ENCODE assay signal across 22 cellular contexts in genomic region chr13:103046676-103047075, GRCh38. TPM values are rescaled to one million over a fixed set of nuclear protein-coding genes. Genes with fewer than 3 reads are reported as not detected.
"Had no signal": no experiment of that assay in that cellular context is flagged by ENCODE, and none has a peak within 500 bp of the region (broad histone marks: within the 10 kb centered on the region; RNA-seq: fewer than 3 reads in every experiment).

No MANE protein-coding gene starts in this region.

- H3K9ac ChIP-seq: SK-N-SH had no signal

- H3K9me2 ChIP-seq: SK-N-SH had no signal

- H3K27ac ChIP-seq: RWPE1 had no signal

- H3K9me3 ChIP-seq: SK-N-SH had no signal

- DNase-seq: IMR-90, Karpas-422, KG1, MM.1S, NCI-H1092 treated with DMSO at 0.1 percent for 48 hours, NCI-H1436, NCI-H187, NCI-H2029, NCI-H2081 treated with DMSO at 0.1 percent for 48 hours, NCI-H2171, NCI-H226, NCI-H446, NCI-H510A, NCI-H524 treated with DMSO at 0.1 percent for 48 hours, NCI-H69, NCI-H774, SHP77, SK-N-SH had no signal

- ATAC-seq: Panc1 had no signal

- H3K4me2 ChIP-seq: SK-N-SH had no signal

RNA-seq across cellular contexts. Expression of gene SLC10A2, which starts 19.5 kb away (rescaled TPM):
- total RNA-seq: HT-29, IMR-90, SK-MEL-5 had no signal
- polyA plus RNA-seq: IMR-90, SK-N-SH had no signal
